ENCODE assay signal across 1 cellular context in the genomic region with DNA sequence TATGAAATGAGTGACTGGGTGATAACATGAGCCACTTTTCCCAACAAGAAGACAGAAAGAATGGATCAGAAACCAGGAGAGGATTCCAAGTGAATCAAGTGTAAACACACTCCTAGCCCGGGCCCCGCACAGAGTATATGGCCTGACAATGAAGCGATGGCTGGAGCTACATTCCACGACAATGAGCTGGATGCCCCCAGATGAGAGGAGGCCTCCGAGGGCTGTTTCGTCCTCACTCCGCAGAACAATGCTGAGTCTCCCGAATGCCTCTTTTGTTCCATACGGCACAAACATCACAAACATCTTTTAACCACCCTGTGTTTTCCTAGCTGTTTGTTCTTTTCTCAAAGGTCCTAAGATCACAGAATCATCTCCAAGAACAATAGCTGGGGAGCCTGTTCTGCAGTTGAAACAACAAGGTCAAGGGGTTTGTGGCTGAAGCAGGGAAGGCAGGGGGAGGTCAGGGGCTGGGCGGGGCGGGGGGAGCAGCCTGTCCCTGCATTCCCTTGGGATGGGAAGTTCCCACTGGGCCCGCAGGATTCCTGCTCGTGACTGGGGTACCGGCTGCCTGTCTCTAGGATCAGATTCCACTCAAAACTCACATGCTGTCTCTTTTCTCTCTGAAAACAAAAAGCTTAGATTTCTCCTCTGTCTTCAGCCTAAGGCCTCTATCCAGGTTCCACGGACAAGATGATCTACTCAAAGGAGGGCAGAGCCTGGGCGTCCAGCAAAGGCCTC.
TF ChIP-seq lines count a peak whose summit lies in the region.

No MANE protein-coding gene starts in this region.

TF ChIP-seq in IMR-90, 13 proteins besides CTCF, POLR2A, EP300 and RAD21:
- TF ChIP-seq MAZ (IDR thresholded peaks at IDR 0.05; ENCODE audit: borderline replicate concordance, low read depth, low read length) (peak; percentile 30; the same call in 1 of the 2 replicates), CEBPB (IDR thresholded peaks at IDR 0.05; ENCODE audit: low read depth, low read length) (no peak), NFE2L2 (IDR thresholded peaks at IDR 0.05; ENCODE audit: low read depth, low read length) (no peak), SMC3 (IDR thresholded peaks at IDR 0.05; ENCODE audit: low read depth, low read length) (no peak), BHLHE40 (IDR thresholded peaks at IDR 0.05; ENCODE audit: low read depth, low read length) (peak; percentile 88), RFX5 (IDR thresholded peaks at IDR 0.05; ENCODE audit: low read depth, low read length) (no peak), CHD1 (IDR thresholded peaks at IDR 0.05; ENCODE audit: low read depth, low read length) (no peak), RCOR1 (IDR thresholded peaks at IDR 0.05; ENCODE audit: insufficient replicate concordance, low read length) (peak; percentile 58), MXI1 (IDR thresholded peaks at IDR 0.05; ENCODE audit: borderline replicate concordance, low read depth, low read length) (no peak), MAFK (IDR thresholded peaks at IDR 0.05; ENCODE audit: low read depth, low read length) (0 out of 2 replicates have a peak, but pooled peaks have one; percentile 25), FOS (IDR thresholded peaks at IDR 0.05; ENCODE audit: low read depth, low read length) (peak; percentile 65)
- TF ChIP-seq, protein P1, sequence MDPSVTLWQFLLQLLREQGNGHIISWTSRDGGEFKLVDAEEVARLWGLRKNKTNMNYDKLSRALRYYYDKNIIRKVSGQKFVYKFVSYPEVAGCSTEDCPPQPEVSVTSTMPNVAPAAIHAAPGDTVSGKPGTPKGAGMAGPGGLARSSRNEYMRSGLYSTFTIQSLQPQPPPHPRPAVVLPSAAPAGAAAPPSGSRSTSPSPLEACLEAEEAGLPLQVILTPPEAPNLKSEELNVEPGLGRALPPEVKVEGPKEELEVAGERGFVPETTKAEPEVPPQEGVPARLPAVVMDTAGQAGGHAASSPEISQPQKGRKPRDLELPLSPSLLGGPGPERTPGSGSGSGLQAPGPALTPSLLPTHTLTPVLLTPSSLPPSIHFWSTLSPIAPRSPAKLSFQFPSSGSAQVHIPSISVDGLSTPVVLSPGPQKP (IDR thresholded peaks at IDR 0.05; ENCODE audit: borderline replicate concordance, low read depth, low read length), result no peak
- TF ChIP-seq, protein P2, sequence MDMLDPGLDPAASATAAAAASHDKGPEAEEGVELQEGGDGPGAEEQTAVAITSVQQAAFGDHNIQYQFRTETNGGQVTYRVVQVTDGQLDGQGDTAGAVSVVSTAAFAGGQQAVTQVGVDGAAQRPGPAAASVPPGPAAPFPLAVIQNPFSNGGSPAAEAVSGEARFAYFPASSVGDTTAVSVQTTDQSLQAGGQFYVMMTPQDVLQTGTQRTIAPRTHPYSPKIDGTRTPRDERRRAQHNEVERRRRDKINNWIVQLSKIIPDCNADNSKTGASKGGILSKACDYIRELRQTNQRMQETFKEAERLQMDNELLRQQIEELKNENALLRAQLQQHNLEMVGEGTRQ (IDR thresholded peaks at IDR 0.05; ENCODE audit: low read depth, low read length), result peak; percentile 27; the same call in 1 of the 2 replicates
